8 cellular contexts compared by ENCODE assay signal in genomic region chr1:55213885-55214213, GRCh38. TPM values are rescaled to one million over a fixed set of nuclear protein-coding genes. Genes with fewer than 3 reads are reported as not detected.
DNase-seq lines count a peak whose midpoint lies in the region; ATAC-seq and TF ChIP-seq lines count a peak whose summit lies in the region.

No MANE protein-coding gene starts in this region.

- H3K36me3 Mint-ChIP-seq in activated CD4-positive, alpha-beta T cell treated with anti-CD3 and anti-CD28 coated beads, Interleukin-2, amount 10 ng/mL, durations not matched to agents 7 days and 5 days (ENCODE audit: low read depth): peaks cover 15% of the 10 kb centered on the region

- H3K9me3 ChIP-seq in HAP-1 (no peaks in the 10 kb centered on the region), fibroblast of lung (ENCODE audit: control insufficient read depth, insufficient read depth, low read depth, low read length) (no peaks in the 10 kb centered on the region), sigmoid colon (no peaks in the 10 kb centered on the region)

- in situ Hi-C loops in HAP-1 (cut with MboI; ENCODE audit: low sequenced_read_pairs): no loop called here

- WGBS in sigmoid colon, 2 donors: 7% methylated on average over 8 of the region's 8 CpGs

- intact Hi-C loops in sigmoid colon (cut with DNase I): no loop called here

- peak overlapping the region; percentile 80 for H3K27ac ChIP-seq in fibroblast of lung (ENCODE audit: insufficient read depth, low read length)
- peak overlapping the region; percentile 94 to 97 (median 96) for H3K27ac ChIP-seq in sigmoid colon

- H3K4me3 ChIP-seq in HAP-1 (peak overlapping the region; percentile 67), fibroblast of lung (replicated peaks in 1 of 4; ENCODE audit: control extremely low read depth in 1 of 4, insufficient read depth in 1 of 4, low read depth in 3 of 4, low read length in 4 of 4) (peak overlapping the region; percentile 73 to 90 (median 86)), sigmoid colon (peak overlapping the region; percentile 61 to 93 (median 72))

- peak overlapping the region; percentile 94 for H3K4me3 Mint-ChIP-seq in activated CD4-positive, alpha-beta T cell treated with anti-CD3 and anti-CD28 coated beads, Interleukin-2, amount 10 ng/mL, durations not matched to agents 7 days and 5 days

- H3K36me3 ChIP-seq in HAP-1 (replicated peaks) (no peaks in the 10 kb centered on the region), fibroblast of lung (ENCODE audit: control insufficient read depth, insufficient read depth, low read length) (no peaks in the 10 kb centered on the region), sigmoid colon (no peaks in the 10 kb centered on the region)

- TF ChIP-seq CTCF in fibroblast of lung (conservative IDR thresholded peaks at IDR 0.05 in 1 of 2, IDR thresholded peaks at IDR 0.05 in 1 of 2; ENCODE audit: low read depth in 1 of 2, low read length in 2 of 2) (no peak), sigmoid colon (IDR thresholded peaks at IDR 0.05) (no peak)

- H3K4me1 Mint-ChIP-seq in activated CD4-positive, alpha-beta T cell treated with anti-CD3 and anti-CD28 coated beads, Interleukin-2, amount 10 ng/mL, durations not matched to agents 7 days and 5 days: peaks cover 73% of the 10 kb centered on the region

- peaks cover 66% of the 10 kb centered on the region for H3K79me2 ChIP-seq in fibroblast of lung (ENCODE audit: control insufficient read depth, insufficient read depth, low read length)

- H4K20me1 ChIP-seq in fibroblast of lung (ENCODE audit: control insufficient read depth, extremely low read depth, insufficient read depth, low read length): no peaks in the 10 kb centered on the region

- TF ChIP-seq POLR2A in sigmoid colon (IDR thresholded peaks at IDR 0.05): no peak

- H3K27me3 Mint-ChIP-seq in activated CD4-positive, alpha-beta T cell treated with anti-CD3 and anti-CD28 coated beads, Interleukin-2, amount 10 ng/mL, durations not matched to agents 7 days and 5 days: no peaks in the 10 kb centered on the region

- H2AFZ ChIP-seq in fibroblast of lung (ENCODE audit: low read length): no peak overlapping the region

- TF ChIP-seq EP300 in sigmoid colon (IDR thresholded peaks at IDR 0.05): no peak

- POLR2A ChIA-PET in activated CD4-positive, alpha-beta T cell treated with anti-CD3 and anti-CD28 coated beads, Interleukin-2, amount 10 ng/mL, durations not matched to agents 7 days and 5 days (lab: Charles Lee): no interaction called here

- no peaks in the 10 kb centered on the region for H3K9me3 Mint-ChIP-seq in activated CD4-positive, alpha-beta T cell treated with anti-CD3 and anti-CD28 coated beads, Interleukin-2, amount 10 ng/mL, durations not matched to agents 7 days and 5 days

- DNase-seq in HAP-1 (ENCODE audit: low spot score in 2 of 2) (peak in 1 of 2 experiments; percentile 61), fibroblast of lung (ENCODE audit: low read depth in 2 of 2) (no peak), sigmoid colon (peak; percentile 63), RPMI8226 (no peak)
- DNase-seq in activated CD4-positive, alpha-beta T cell treated with anti-CD3 and anti-CD28 coated beads, Interleukin-2, amount 10 ng/mL, durations not matched to agents 7 days and 5 days: no peak

- H3K4me1 ChIP-seq in HAP-1 (peaks cover 33% of the 10 kb centered on the region), fibroblast of lung (ENCODE audit: control insufficient read depth, extremely low read depth, insufficient read depth, low read length) (peaks cover 15% of the 10 kb centered on the region), sigmoid colon (peaks cover 0 to 62% (median 48%) of the 10 kb centered on the region in 4 donors)

- no peak for ATAC-seq in HG03571 (IDR thresholded peaks at IDR 0.05; ENCODE audit: unreplicated experiment)
- ATAC-seq in HG02759 (IDR thresholded peaks at IDR 0.05; ENCODE audit: unreplicated experiment): no peak
- ATAC-seq in HG02884 (IDR thresholded peaks at IDR 0.05; ENCODE audit: unreplicated experiment): no peak

- CTCF ChIA-PET in activated CD4-positive, alpha-beta T cell treated with anti-CD3 and anti-CD28 coated beads, Interleukin-2, amount 10 ng/mL, durations not matched to agents 7 days and 5 days (lab: Charles Lee): no interaction called here

- H3K9ac ChIP-seq in fibroblast of lung (ENCODE audit: insufficient read depth, low read length): peak overlapping the region; percentile 94

- H3K27me3 ChIP-seq in HAP-1 (ENCODE audit: low read depth): no peaks in the 10 kb centered on the region
- no peaks in the 10 kb centered on the region for H3K27me3 ChIP-seq in fibroblast of lung (ENCODE audit: control insufficient read depth, insufficient read depth, low read length)
- H3K27me3 ChIP-seq in sigmoid colon: no peaks in the 10 kb centered on the region

- H3K27ac Mint-ChIP-seq in activated CD4-positive, alpha-beta T cell treated with anti-CD3 and anti-CD28 coated beads, Interleukin-2, amount 10 ng/mL, durations not matched to agents 7 days and 5 days: peak overlapping the region; percentile 93

- peak overlapping the region; percentile 74 for H3K4me2 ChIP-seq in fibroblast of lung (ENCODE audit: extremely low read depth, insufficient read depth, low read length)

RNA-seq across cellular contexts. Expression of gene USP24, which starts 1.3 kb away (rescaled TPM):
- 10 to 100 TPM; 37.5 to 39.9 TPM for total RNA-seq in activated CD4-positive, alpha-beta T cell treated with anti-CD3 and anti-CD28 coated beads, Interleukin-2, amount 10 ng/mL, durations not matched to agents 7 days and 5 days
- total RNA-seq in fibroblast of lung (39.3 and 63.9 TPM in 2 replicates), sigmoid colon (10 to 100 TPM; 46.4 to 66.2 (median 53.6) TPM)
- polyA plus RNA-seq in fibroblast of lung (16.4 and 17.5 TPM in 2 replicates), sigmoid colon (10 to 100 TPM in 1 of 3 donors, 1 to 10 TPM in 2; 3.6 to 16.4 (median 6.0) TPM)
- 13.9 and 15.9 TPM in 2 replicates for polyA plus RNA-seq in fibroblast of lung (2012)
- 16.4 and 20.7 TPM in 2 replicates for polyA minus RNA-seq in fibroblast of lung (ENCODE audit: low replicate concordance)
